ENCODE assay signal across 1 cellular context in the genomic region with DNA sequence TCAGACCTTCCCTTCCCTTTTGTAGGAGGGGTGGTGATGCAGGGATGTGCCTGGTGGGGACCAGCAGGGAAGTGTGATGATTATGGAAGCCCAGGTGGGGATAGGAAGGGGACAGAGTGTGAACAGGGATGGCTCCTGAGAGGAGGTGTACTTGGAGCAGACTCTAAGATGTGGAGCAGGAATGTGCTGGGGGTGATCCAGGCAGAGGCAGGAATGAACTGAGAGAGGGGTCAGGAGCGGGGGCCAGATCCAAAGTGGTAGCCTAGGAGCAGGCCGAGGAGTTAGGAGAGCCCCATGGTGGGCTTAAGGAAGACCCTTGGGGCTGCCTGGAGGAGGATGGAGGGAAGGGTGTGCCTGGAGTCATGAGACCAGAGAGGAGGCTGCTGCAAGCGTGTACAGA.
TF ChIP-seq lines count a peak whose summit lies in the region.

No MANE protein-coding gene starts in this region.

TF ChIP-seq in neural cell, 6 proteins besides CTCF, POLR2A, EP300 and RAD21 (continued from another document):
- TF ChIP-seq, protein P1, sequence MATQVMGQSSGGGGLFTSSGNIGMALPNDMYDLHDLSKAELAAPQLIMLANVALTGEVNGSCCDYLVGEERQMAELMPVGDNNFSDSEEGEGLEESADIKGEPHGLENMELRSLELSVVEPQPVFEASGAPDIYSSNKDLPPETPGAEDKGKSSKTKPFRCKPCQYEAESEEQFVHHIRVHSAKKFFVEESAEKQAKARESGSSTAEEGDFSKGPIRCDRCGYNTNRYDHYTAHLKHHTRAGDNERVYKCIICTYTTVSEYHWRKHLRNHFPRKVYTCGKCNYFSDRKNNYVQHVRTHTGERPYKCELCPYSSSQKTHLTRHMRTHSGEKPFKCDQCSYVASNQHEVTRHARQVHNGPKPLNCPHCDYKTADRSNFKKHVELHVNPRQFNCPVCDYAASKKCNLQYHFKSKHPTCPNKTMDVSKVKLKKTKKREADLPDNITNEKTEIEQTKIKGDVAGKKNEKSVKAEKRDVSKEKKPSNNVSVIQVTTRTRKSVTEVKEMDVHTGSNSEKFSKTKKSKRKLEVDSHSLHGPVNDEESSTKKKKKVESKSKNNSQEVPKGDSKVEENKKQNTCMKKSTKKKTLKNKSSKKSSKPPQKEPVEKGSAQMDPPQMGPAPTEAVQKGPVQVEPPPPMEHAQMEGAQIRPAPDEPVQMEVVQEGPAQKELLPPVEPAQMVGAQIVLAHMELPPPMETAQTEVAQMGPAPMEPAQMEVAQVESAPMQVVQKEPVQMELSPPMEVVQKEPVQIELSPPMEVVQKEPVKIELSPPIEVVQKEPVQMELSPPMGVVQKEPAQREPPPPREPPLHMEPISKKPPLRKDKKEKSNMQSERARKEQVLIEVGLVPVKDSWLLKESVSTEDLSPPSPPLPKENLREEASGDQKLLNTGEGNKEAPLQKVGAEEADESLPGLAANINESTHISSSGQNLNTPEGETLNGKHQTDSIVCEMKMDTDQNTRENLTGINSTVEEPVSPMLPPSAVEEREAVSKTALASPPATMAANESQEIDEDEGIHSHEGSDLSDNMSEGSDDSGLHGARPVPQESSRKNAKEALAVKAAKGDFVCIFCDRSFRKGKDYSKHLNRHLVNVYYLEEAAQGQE (IDR thresholded peaks at IDR 0.05; ENCODE audit: borderline replicate concordance), result no peak
- TF ChIP-seq MXI1 (conservative IDR thresholded peaks at IDR 0.05; ENCODE audit: poor library complexity, severe bottlenecking) (no peak), SMC3 (conservative IDR thresholded peaks at IDR 0.05; ENCODE audit: poor library complexity) (no peak), EZH2 (IDR thresholded peaks at IDR 0.05; ENCODE audit: borderline replicate concordance, insufficient read depth, low read length, poor library complexity, severe bottlenecking) (no peak)
TF ChIP-seq in neural cell: peak in this region for 0.
